Comparison of ENCODE assay signal across 25 cellular contexts in genomic region chr10:32371101-32371500, GRCh38. TPM values are rescaled to one million over a fixed set of nuclear protein-coding genes. Genes with fewer than 3 reads are reported as not detected.
A peak's percentile ranks its signal among the peaks of the same experiment; 100 is the strongest.
DNase-seq lines count a peak whose midpoint lies in the region; ATAC-seq lines count a peak whose summit lies in the region.
"Had no signal": no experiment of that assay in that cellular context is flagged by ENCODE, and none has a peak within 500 bp of the region (broad histone marks: within the 10 kb centered on the region; RNA-seq: fewer than 3 reads in every experiment).

No MANE protein-coding gene starts in this region.

- no peak for ATAC-seq in CD4-positive, CD25-positive, alpha-beta regulatory T cell (ENCODE audit: low read depth in 2 of 2)
- ATAC-seq in Right ventricle myocardium superior (ENCODE audit: poor library complexity), result peak; percentile 80
- no peak for ATAC-seq in naive thymus-derived CD4-positive, alpha-beta T cell
- no peak for ATAC-seq in GM18873 (IDR thresholded peaks at IDR 0.05; ENCODE audit: low FRiP score, unreplicated experiment)
- ATAC-seq in GM18909 (IDR thresholded peaks at IDR 0.05; ENCODE audit: poor library complexity, unreplicated experiment), result no peak
- ATAC-seq: gastroesophageal sphincter; left colon; stimulated activated effector memory CD8-positive, alpha-beta T cell treated with anti-CD3 and anti-CD28 coated beads, Interleukin-12 subunit alpha, Interleukin-12 subunit beta, amount 100 ng/mL, for 72 hours had no signal

- peaks cover 20 to 85% (median 62%) of the 10 kb centered on the region in 4 donors for H3K4me1 Mint-ChIP-seq in CD4-positive, CD25-positive, alpha-beta regulatory T cell
- peaks cover 50 to 83% (median 64%) of the 10 kb centered on the region in 3 donors for H3K4me1 Mint-ChIP-seq in CD8-positive, alpha-beta memory T cell
- peaks cover 27 to 91% (median 74%) of the 10 kb centered on the region in 7 donors for H3K4me1 Mint-ChIP-seq in naive thymus-derived CD4-positive, alpha-beta T cell

- peaks cover 21% of the 10 kb centered on the region for H3K36me3 ChIP-seq in CD4-positive, CD25-positive, alpha-beta regulatory T cell (ENCODE audit: control insufficient read depth, insufficient read depth, low read length)
- peaks cover 4% of the 10 kb centered on the region for H3K36me3 ChIP-seq in CD8-positive, alpha-beta memory T cell (ENCODE audit: insufficient read depth, low read length)
- no peaks in the 10 kb centered on the region for H3K36me3 ChIP-seq in naive thymus-derived CD4-positive, alpha-beta T cell (ENCODE audit: control insufficient read depth in 2 of 3, insufficient read depth in 3 of 3, low read length in 3 of 3)
- H3K36me3 ChIP-seq: gastroesophageal sphincter had no signal

- peak overlapping the region; percentile 50 for H3K27ac ChIP-seq in CD4-positive, CD25-positive, alpha-beta regulatory T cell (ENCODE audit: insufficient read depth, low read length, poor library complexity, severe bottlenecking)
- no peak overlapping the region for H3K27ac ChIP-seq in CD8-positive, alpha-beta memory T cell (ENCODE audit: low read depth, low read length)
- H3K27ac ChIP-seq in naive thymus-derived CD4-positive, alpha-beta T cell (ENCODE audit: low read depth, low read length), result no peak overlapping the region
- H3K27ac ChIP-seq: C4-2B had no signal

- CTCF ChIA-PET in CD8-positive, alpha-beta memory T cell (lab: Charles Lee), result interaction anchor here (1.1 to 5.4 kb wide), 5 partner anchors 10 to 120 kb away, joined by 3 to 24 read pairs (median 7); no protein-coding TSS in a partner anchor
- CTCF ChIA-PET in naive thymus-derived CD4-positive, alpha-beta T cell (lab: Charles Lee), result interaction anchor here (0.6 to 3.8 kb wide), 7 partner anchors 16 to 180 kb away, joined by 3 to 18 read pairs (median 3); no protein-coding TSS in a partner anchor

- no peaks in the 10 kb centered on the region for H3K27me3 Mint-ChIP-seq in CD4-positive, CD25-positive, alpha-beta regulatory T cell
- no peaks in the 10 kb centered on the region for H3K27me3 Mint-ChIP-seq in CD8-positive, alpha-beta memory T cell
- no peaks in the 10 kb centered on the region for H3K27me3 Mint-ChIP-seq in naive thymus-derived CD4-positive, alpha-beta T cell
- H3K27me3 Mint-ChIP-seq: activated B cell treated with CpG ODN at 0.5 μM for 24 hours, naive B cell, progenitor cell of endocrine pancreas had no signal

- H3K36me3 Mint-ChIP-seq in CD4-positive, CD25-positive, alpha-beta regulatory T cell, result peaks cover 16% of the 10 kb centered on the region
- peaks cover 0 to 27% (median 3%) of the 10 kb centered on the region in 3 donors for H3K36me3 Mint-ChIP-seq in CD8-positive, alpha-beta memory T cell
- H3K36me3 Mint-ChIP-seq in naive thymus-derived CD4-positive, alpha-beta T cell, result peaks cover 4 to 25% (median 14%) of the 10 kb centered on the region in 5 donors
- H3K36me3 Mint-ChIP-seq: immature natural killer cell, naive B cell had no signal

- H3K27me3 ChIP-seq in CD4-positive, CD25-positive, alpha-beta regulatory T cell (ENCODE audit: control insufficient read depth, insufficient read depth, low read length), result no peaks in the 10 kb centered on the region
- no peaks in the 10 kb centered on the region for H3K27me3 ChIP-seq in CD8-positive, alpha-beta memory T cell (ENCODE audit: insufficient read depth, low read length, poor library complexity, severe bottlenecking)
- H3K27me3 ChIP-seq in naive thymus-derived CD4-positive, alpha-beta T cell (ENCODE audit: control insufficient read depth in 2 of 2, insufficient read depth in 2 of 2, low read length in 2 of 2), result no peaks in the 10 kb centered on the region
- H3K27me3 ChIP-seq: gastroesophageal sphincter had no signal

- peak overlapping the region; percentile 28 for H3K4me3 ChIP-seq in CD4-positive, CD25-positive, alpha-beta regulatory T cell (ENCODE audit: low read depth, low read length)
- H3K4me3 ChIP-seq in CD8-positive, alpha-beta memory T cell (ENCODE audit: low read length), result no peak overlapping the region
- no peak overlapping the region for H3K4me3 ChIP-seq in naive thymus-derived CD4-positive, alpha-beta T cell (ENCODE audit: low read length)
- H3K4me3 ChIP-seq: gastroesophageal sphincter had no signal

- H3K4me3 Mint-ChIP-seq in CD4-positive, CD25-positive, alpha-beta regulatory T cell, result peak overlapping the region in 2 of 4 donors; percentile 3 to 48
- H3K4me3 Mint-ChIP-seq in CD8-positive, alpha-beta memory T cell, result no peak overlapping the region
- H3K4me3 Mint-ChIP-seq in naive thymus-derived CD4-positive, alpha-beta T cell, result no peak overlapping the region
- H3K4me3 Mint-ChIP-seq: activated B cell treated with CpG ODN at 0.5 μM for 24 hours; activated T-helper 1 cell treated with anti-CD3 and anti-CD28 coated beads, Interleukin-12 subunit alpha, Interleukin-12 subunit beta, Interleukin-2, Interleukin-4 antibody, amounts not matched to agents 30 ng/mL and 10 ng/mL and 1 ng/mL, durations not matched to agents 14 hours and 24 hours and 36 hours; immature natural killer cell; naive B cell; stimulated activated effector memory CD8-positive, alpha-beta T cell treated with anti-CD3 and anti-CD28 coated beads, Interleukin-12 subunit alpha, Interleukin-12 subunit beta, amount 100 ng/mL, for 72 hours had no signal

- intact Hi-C loops in Right ventricle myocardium superior (cut with DNase I), result no loop called here
- intact Hi-C loops in naive thymus-derived CD4-positive, alpha-beta T cell (cut with micrococcal nuclease), result loop anchor here (10.0 kb wide), 3 partner anchors 506 to 1666 kb away; no protein-coding TSS in a partner anchor

- DNase-seq in CD4-positive, CD25-positive, alpha-beta regulatory T cell, result no peak
- no peak for DNase-seq in CD8-positive, alpha-beta memory T cell
- DNase-seq in Right ventricle myocardium superior (no peak), NCI-H226 (no peak)
- DNase-seq in naive thymus-derived CD4-positive, alpha-beta T cell, result no peak
- DNase-seq: activated B cell treated with CpG ODN at 0.5 μM for 24 hours; activated naive CD4-positive, alpha-beta T cell treated with Interleukin-2 at 50 U/mL for 16 hours; amygdala; immature natural killer cell; left colon; mesenchymal stem cell; naive B cell; NCI-H1092; NCI-H1694 treated with DMSO at 0.1 percent for 48 hours; nucleus accumbens; stimulated activated CD4-positive, alpha-beta T cell treated with anti-CD3 and anti-CD28 coated beads, Interleukin-15, amount 100 ng/mL, for 24 hours; T-helper 1 cell; trophoblast cell had no signal

- no peaks in the 10 kb centered on the region for H3K9me3 ChIP-seq in CD4-positive, CD25-positive, alpha-beta regulatory T cell (ENCODE audit: control insufficient read depth in 2 of 2, low read length in 2 of 2)
- H3K9me3 ChIP-seq in CD8-positive, alpha-beta memory T cell (ENCODE audit: low read length), result no peaks in the 10 kb centered on the region
- no peaks in the 10 kb centered on the region for H3K9me3 ChIP-seq in naive thymus-derived CD4-positive, alpha-beta T cell (ENCODE audit: control insufficient read depth in 2 of 3, low read length in 3 of 3)
- H3K9me3 ChIP-seq: gastroesophageal sphincter had no signal

- H3K27ac Mint-ChIP-seq in CD4-positive, CD25-positive, alpha-beta regulatory T cell, result peak overlapping the region; percentile 56 to 86 (median 62)
- H3K27ac Mint-ChIP-seq in CD8-positive, alpha-beta memory T cell, result peak overlapping the region in 6 of 8 donors; percentile 17 to 88 (median 62)
- peak overlapping the region in 5 of 9 donors; percentile 36 to 67 (median 63) for H3K27ac Mint-ChIP-seq in naive thymus-derived CD4-positive, alpha-beta T cell
- H3K27ac Mint-ChIP-seq: activated T-helper 1 cell treated with anti-CD3 and anti-CD28 coated beads, Interleukin-12 subunit alpha, Interleukin-12 subunit beta, Interleukin-2, Interleukin-4 antibody, amounts not matched to agents 30 ng/mL and 10 ng/mL and 1 ng/mL, durations not matched to agents 14 hours and 24 hours and 36 hours; progenitor cell of endocrine pancreas had no signal

- POLR2A ChIA-PET in CD8-positive, alpha-beta memory T cell (lab: Charles Lee), result interaction anchor here (0.6 kb wide), 1 partner anchor 72 kb away, joined by 3 read pairs; no protein-coding TSS in a partner anchor
- POLR2A ChIA-PET in naive thymus-derived CD4-positive, alpha-beta T cell (lab: Charles Lee), result interaction anchor here (0.9 to 10.0 kb wide), 3 partner anchors 16 to 73 kb away, joined by 3 to 111 read pairs (median 4); partner anchors contain the start of genes CCDC7 and EPC1

- no peaks in the 10 kb centered on the region for H3K9me3 Mint-ChIP-seq in CD4-positive, CD25-positive, alpha-beta regulatory T cell
- H3K9me3 Mint-ChIP-seq in CD8-positive, alpha-beta memory T cell, result no peaks in the 10 kb centered on the region
- H3K9me3 Mint-ChIP-seq in naive thymus-derived CD4-positive, alpha-beta T cell, result no peaks in the 10 kb centered on the region
- H3K9me3 Mint-ChIP-seq: activated B cell treated with CpG ODN at 0.5 μM for 24 hours; immature natural killer cell; stimulated activated effector memory CD8-positive, alpha-beta T cell treated with anti-CD3 and anti-CD28 coated beads, Interleukin-12 subunit alpha, Interleukin-12 subunit beta, amount 100 ng/mL, for 72 hours had no signal

- peaks cover 79% of the 10 kb centered on the region for H3K4me1 ChIP-seq in CD4-positive, CD25-positive, alpha-beta regulatory T cell (ENCODE audit: control insufficient read depth, insufficient read depth, low read length, poor library complexity, severe bottlenecking)
- peaks cover 42% of the 10 kb centered on the region for H3K4me1 ChIP-seq in CD8-positive, alpha-beta memory T cell (ENCODE audit: insufficient read depth, low read length)
- H3K4me1 ChIP-seq in naive thymus-derived CD4-positive, alpha-beta T cell (ENCODE audit: control insufficient read depth in 2 of 2, insufficient read depth in 2 of 2, low read length in 2 of 2), result peaks cover 13 to 39% of the 10 kb centered on the region in 2 donors

RNA-seq across cellular contexts. Expression of gene EPC1, which starts 24.1 kb away (rescaled TPM):
- 218 TPM for total RNA-seq in CD4-positive, CD25-positive, alpha-beta regulatory T cell
- polyA plus RNA-seq in CD4-positive, CD25-positive, alpha-beta regulatory T cell, result 10 to 100 TPM; 46.6 to 64.4 (median 56.8) TPM
- 10 to 100 TPM; 40.9 to 41.3 TPM for total RNA-seq in CD8-positive, alpha-beta memory T cell
- polyA plus RNA-seq in CD8-positive, alpha-beta memory T cell, result 45.3 TPM
- total RNA-seq in Right ventricle myocardium superior, result 17.3 TPM
- 100 to 1,000 TPM in 4 of 5 experiments, 10 to 100 TPM in 1; 46.0 to 156 (median 117) TPM for total RNA-seq in naive thymus-derived CD4-positive, alpha-beta T cell
- polyA plus RNA-seq in naive thymus-derived CD4-positive, alpha-beta T cell, result 10 to 100 TPM; 50.0 to 63.3 TPM
